Comparison of ENCODE assay signal across 8 cellular contexts in the genomic region with DNA sequence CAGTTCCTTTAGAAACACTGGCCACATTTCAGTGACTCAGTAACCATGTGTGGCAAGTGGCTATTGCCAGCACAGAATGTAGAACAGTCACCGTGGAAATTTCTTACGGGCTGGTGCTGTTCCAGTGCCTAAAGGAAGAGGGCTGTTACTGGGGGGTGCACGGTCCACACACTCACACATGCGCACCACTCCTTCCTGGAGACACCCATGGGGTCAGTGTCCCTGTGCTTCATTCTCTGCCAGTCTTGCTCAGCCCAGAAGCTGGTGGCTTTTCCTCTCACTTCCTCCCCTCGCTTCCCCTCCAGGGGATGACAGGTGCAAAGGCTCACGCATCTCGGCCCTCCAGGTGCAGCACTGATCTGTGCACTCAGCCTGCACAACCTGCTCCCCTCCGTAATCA.
DNase-seq lines count a peak whose midpoint lies in the region; ATAC-seq and TF ChIP-seq lines count a peak whose summit lies in the region.

No MANE protein-coding gene starts in this region.

- ATAC-seq in GM18498 (IDR thresholded peaks at IDR 0.05; ENCODE audit: unreplicated experiment) (peak; percentile 76), GM21515 (IDR thresholded peaks at IDR 0.05; ENCODE audit: unreplicated experiment) (peak; percentile 74), HG03378 (IDR thresholded peaks at IDR 0.05; ENCODE audit: unreplicated experiment) (peak; percentile 58)

- intact Hi-C loops in A673 (cut with micrococcal nuclease; ENCODE audit: unreplicated experiment): no loop called here

- no peaks in the 10 kb centered on the region for H3K9me3 ChIP-seq in A673 (ENCODE audit: low read depth, low read length, poor library complexity, severe bottlenecking)

- TF ChIP-seq CTCF in foreskin fibroblast (IDR thresholded peaks at IDR 0.05; ENCODE audit: low read depth, low read length) (no peak), A673 (conservative IDR thresholded peaks at IDR 0.05; ENCODE audit: low read depth, low read length) (no peak), coronary artery (IDR thresholded peaks at IDR 0.05) (no peak)

- H3K36me3 ChIP-seq in A673 (ENCODE audit: insufficient read depth, low read length, poor library complexity, severe bottlenecking): no peaks in the 10 kb centered on the region

- no peaks in the 10 kb centered on the region for H3K4me1 ChIP-seq in A673 (ENCODE audit: insufficient read depth, low read length, poor library complexity, severe bottlenecking)

- POLR2A ChIA-PET in A673 (lab: Charles Lee; ENCODE audit: low non-redundant PET): interaction anchor here (0.6 kb wide), 1 partner anchor 12 kb away, joined by 3 read pairs; no protein-coding TSS in a partner anchor

- DNase-seq in foreskin fibroblast (peak; percentile 24 to 52), A673 (ENCODE audit: low spot score) (no peak), coronary artery (ENCODE audit: low spot score) (no peak), amygdala (lab: John Stamatoyannopoulos, UW) (no peak)
- DNase-seq in stimulated activated CD4-positive, alpha-beta T cell treated with anti-CD3 and anti-CD28 coated beads, Interleukin-2, amount 100 ng/mL, for 24 hours: no peak

- CTCF ChIA-PET in A673 (lab: Charles Lee): no interaction called here

- BruUV-seq in A673 (replicated peaks; lab: Mats Ljungman, UMichigan): no TSS peak

- no peaks in the 10 kb centered on the region for H3K27me3 ChIP-seq in A673 (replicated peaks; ENCODE audit: insufficient read depth, low read depth, low read length, poor library complexity)

- H3K4me3 ChIP-seq in foreskin fibroblast (ENCODE audit: low read depth in 1 of 2, low read length in 2 of 2) (no peak overlapping the region), A673 (ENCODE audit: low read depth, low read length, poor library complexity, severe bottlenecking) (no peak overlapping the region), coronary artery (no peak overlapping the region)

- H3K27ac ChIP-seq in A673 (ENCODE audit: low read depth, low read length, poor library complexity, severe bottlenecking) (no peak overlapping the region), coronary artery (no peak overlapping the region)

Comparison
In these comparisons a context has a peak if more than half of its experiments do, and no peak if none do; other contexts are left out.
1. DNase-seq: peak in foreskin fibroblast (2 of 2); none in A673 (single experiment), stimulated activated CD4-positive, alpha-beta T cell treated with anti-CD3 and anti-CD28 coated beads, Interleukin-2, amount 100 ng/mL, for 24 hours (0 of 2), coronary artery (single experiment) and amygdala (0 of 56).
2. Peak in every context shown above with its lines, with median percentiles within 50 percentile points of each other: ATAC-seq.